ENCODE assay signal across 13 cellular contexts in genomic region chr10:121553455-121553854, GRCh38. TPM values are rescaled to one million over a fixed set of nuclear protein-coding genes. Genes with fewer than 3 reads are reported as not detected.
DNase-seq lines count a peak whose midpoint lies in the region; ATAC-seq lines count a peak whose summit lies in the region.
"Had no signal": no experiment of that assay in that cellular context is flagged by ENCODE, and none has a peak within 500 bp of the region (broad histone marks: within the 10 kb centered on the region; RNA-seq: fewer than 3 reads in every experiment).

No MANE protein-coding gene starts in this region.

- 23 to 26% methylated on average over 1 of the region's 1 CpG for WGBS in esophagus, 2 donors

- no peaks in the 10 kb centered on the region for H3K9me3 ChIP-seq in HUES48 (ENCODE audit: control insufficient read depth, insufficient read depth, low read length)
- peaks cover 0 to 6% of the 10 kb centered on the region in 2 donors for H3K9me3 ChIP-seq in esophagus (ENCODE audit: control insufficient read depth in 2 of 2, insufficient read depth in 1 of 2, low read depth in 1 of 2, low read length in 1 of 2)
- no peaks in the 10 kb centered on the region for H3K9me3 ChIP-seq in T-helper 17 cell (ENCODE audit: control insufficient read depth, low read length, poor library complexity, severe bottlenecking)
- H3K9me3 ChIP-seq: right atrium auricular region had no signal

- ATAC-seq in GM19023 (IDR thresholded peaks at IDR 0.05; ENCODE audit: unreplicated experiment) = no peak
- no peak for ATAC-seq in T-helper 17 cell

- no peak overlapping the region for H3K27ac Mint-ChIP-seq in T-helper 17 cell

- H3K27me3 Mint-ChIP-seq in T-helper 17 cell = peaks cover 5% of the 10 kb centered on the region

- H3K27me3 ChIP-seq in HUES48 (ENCODE audit: control insufficient read depth, insufficient read depth, low read length) (no peaks in the 10 kb centered on the region), esophagus (ENCODE audit: control insufficient read depth in 1 of 2, insufficient read depth in 2 of 2, low read length in 2 of 2) (no peaks in the 10 kb centered on the region)
- H3K27me3 ChIP-seq: right atrium auricular region had no signal

- no peak overlapping the region for H3K4me3 ChIP-seq in HUES48 (ENCODE audit: low read depth, low read length)
- no peak overlapping the region for H3K4me3 ChIP-seq in esophagus (ENCODE audit: low read depth in 1 of 2, low read length in 2 of 2)
- H3K4me3 ChIP-seq: BLaER1 treated with 17β-estradiol and CSF1 and Interleukin-3, amounts not matched to agents 10 nM and 100 nM; right atrium auricular region had no signal

- H3K4me3 Mint-ChIP-seq in T-helper 17 cell = no peak overlapping the region

- H3K27ac ChIP-seq in HUES48 (ENCODE audit: low read depth, low read length) (peak overlapping the region; percentile 69), esophagus (ENCODE audit: low read depth in 2 of 2, low read length in 1 of 2) (peak overlapping the region; percentile 34 to 63)
- H3K27ac ChIP-seq: BLaER1 treated with 17β-estradiol and CSF1 and Interleukin-3, amounts not matched to agents 10 nM and 100 nM; right atrium auricular region had no signal

- H3K36me3 ChIP-seq in HUES48 (ENCODE audit: control insufficient read depth, insufficient read depth, low read length) (peaks cover 46% of the 10 kb centered on the region), esophagus (ENCODE audit: control insufficient read depth in 2 of 2, insufficient read depth in 2 of 2, low read length in 1 of 2) (peaks cover 0 to 9% of the 10 kb centered on the region in 2 donors)
- H3K36me3 ChIP-seq: BLaER1 treated with 17β-estradiol and CSF1 and Interleukin-3, amounts not matched to agents 10 nM and 100 nM had no signal

- H3K36me3 Mint-ChIP-seq in T-helper 17 cell (ENCODE audit: low read depth) = no peaks in the 10 kb centered on the region

- no peaks in the 10 kb centered on the region for H3K4me1 Mint-ChIP-seq in T-helper 17 cell

- H3K9ac ChIP-seq in HUES48 (ENCODE audit: low read depth, low read length) = no peak overlapping the region
- H3K9ac ChIP-seq: BLaER1 treated with 17β-estradiol and CSF1 and Interleukin-3, amounts not matched to agents 10 nM and 100 nM had no signal

- H3K4me1 ChIP-seq in HUES48 (ENCODE audit: control insufficient read depth, insufficient read depth, low read length) = peaks cover 38% of the 10 kb centered on the region
- H3K4me1 ChIP-seq in esophagus (ENCODE audit: control insufficient read depth in 2 of 2, insufficient read depth in 2 of 2, low read length in 1 of 2) = no peaks in the 10 kb centered on the region
- H3K4me1 ChIP-seq: right atrium auricular region had no signal

- peak; percentile 59 for DNase-seq in NCI-H69 (lab: John Stamatoyannopoulos, UW)
- DNase-seq in superior temporal gyrus (ENCODE audit: extremely low spot score) = peak; percentile 52
- DNase-seq in T-helper 17 cell = no peak
- no peak for DNase-seq in CD1c-positive myeloid dendritic cell (ENCODE audit: extremely low spot score)
- DNase-seq: activated gamma-delta T cell; KBM-7; NCI-H1930; stimulated activated CD4-positive, alpha-beta T cell treated with anti-CD3 and anti-CD28 coated beads, Interleukin-2, amount 100 ng/mL, for 48 hours had no signal

RNA-seq across cellular contexts. Expression of gene FGFR2, which starts 44.8 kb away (rescaled TPM):
- polyA plus RNA-seq in esophagus = 10 to 100 TPM; 10.8 to 15.4 TPM
- total RNA-seq in T-helper 17 cell = under 1 TPM; 0.31 to 0.82 TPM

Comparison
In these comparisons a context has a peak if more than half of its experiments do, and no peak if none do; other contexts are left out.
1. DNase-seq: peak in NCI-H69 (single experiment) and superior temporal gyrus (single experiment); none in T-helper 17 cell (0 of 3) and CD1c-positive myeloid dendritic cell (single experiment).